Comparison of ENCODE assay signal across 1 cellular context in the genomic region with DNA sequence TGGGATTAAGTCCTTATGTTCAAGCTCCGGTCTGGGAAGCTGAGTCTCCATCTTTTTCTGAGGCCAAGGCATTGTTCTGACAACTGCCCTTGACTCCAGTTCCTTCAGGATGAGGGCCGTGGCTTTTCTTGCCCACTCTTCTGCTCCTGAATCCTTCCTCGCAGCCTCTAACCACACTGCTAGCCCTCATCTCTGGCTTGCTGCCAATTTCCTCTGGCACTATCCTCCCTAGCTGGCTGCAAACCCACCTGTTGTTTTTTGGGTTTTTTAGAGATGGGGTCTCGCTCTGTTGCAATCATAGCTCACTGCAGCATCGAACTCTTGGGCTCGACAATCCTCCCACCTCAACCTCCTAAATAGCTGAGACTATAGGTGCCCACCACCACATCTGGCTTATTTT.
TF ChIP-seq lines count a peak whose summit lies in the region.

No MANE protein-coding gene starts in this region.

TF ChIP-seq in HepG2, 621 proteins besides CTCF, POLR2A, EP300 and RAD21 (continued from another document):
- TF ChIP-seq ZBTB2 (CRISPR knock-in tag; IDR thresholded peaks at IDR 0.05; ENCODE audit: low read depth) (no peak), MBNL3 (CRISPR knock-in tag; conservative IDR thresholded peaks at IDR 0.05) (no peak), LCORL (IDR thresholded peaks at IDR 0.05) (peak; percentile 88), LCORL (CRISPR knock-in tag; IDR thresholded peaks at IDR 0.05) (no peak), ZFP36L2 (CRISPR knock-in tag; IDR thresholded peaks at IDR 0.05) (no peak), KDM5B (CRISPR knock-in tag; IDR thresholded peaks at IDR 0.05; ENCODE audit: borderline replicate concordance) (no peak), PHB2 (IDR thresholded peaks at IDR 0.05; ENCODE audit: partially characterized antibody) (no peak), EHMT2 (IDR thresholded peaks at IDR 0.05; ENCODE audit: borderline replicate concordance, low read depth, low read length) (no peak), PRPF4 (IDR thresholded peaks at IDR 0.05; ENCODE audit: low read depth, low read length, poor library complexity, severe bottlenecking) (no peak)
